11 cellular contexts compared by ENCODE assay signal in genomic region chr1:23184203-23184602, GRCh38. TPM values are rescaled to one million over a fixed set of nuclear protein-coding genes. Genes with fewer than 3 reads are reported as not detected.
DNase-seq lines count a peak whose midpoint lies in the region; ATAC-seq, FAIRE-seq and TF ChIP-seq lines count a peak whose summit lies in the region.
"Had no signal": no experiment of that assay in that cellular context is flagged by ENCODE, and none has a peak within 500 bp of the region (broad histone marks: within the 10 kb centered on the region; RNA-seq: fewer than 3 reads in every experiment).

No MANE protein-coding gene starts in this region.

- H3K4me1 ChIP-seq in kidney (ENCODE audit: control insufficient read depth in 1 of 2, insufficient read depth in 1 of 2, low read depth in 1 of 2, low read length in 2 of 2) (peaks cover 0 to 3% of the 10 kb centered on the region in 2 donors), subcutaneous abdominal adipose tissue (ENCODE audit: control insufficient read depth in 5 of 5, insufficient read depth in 5 of 5, low read length in 5 of 5) (peaks cover 0 to 8% (median 6%) of the 10 kb centered on the region in 5 donors)

- H3K4me1 Mint-ChIP-seq in activated T-cell treated with anti-CD3 and anti-CD28 coated beads, Interleukin-2, amount 50 U/mL, for 24 hours (ENCODE audit: low read depth): peaks cover 9% of the 10 kb centered on the region

- H3K27me3 ChIP-seq in subcutaneous abdominal adipose tissue (ENCODE audit: control insufficient read depth in 5 of 5, insufficient read depth in 4 of 5, low read length in 5 of 5): no peaks in the 10 kb centered on the region
- H3K27me3 ChIP-seq: MG63 had no signal

- intact Hi-C loops in kidney (cut with DNase I): loop anchor here (10.0 kb wide), 1 partner anchor 209 kb away; the partner anchor contains the start of gene LACTBL1
- intact Hi-C loops in lower leg skin (cut with DNase I; ENCODE audit: low total_unique reads): loop anchor here (5.0 kb wide), 1 partner anchor 87 kb away; no protein-coding TSS in a partner anchor

- TF ChIP-seq CTCF in kidney (IDR thresholded peaks at IDR 0.05; ENCODE audit: borderline replicate concordance, extremely low read depth, insufficient read depth) (no peak), lower leg skin (IDR thresholded peaks at IDR 0.05) (no peak)

- no peaks in the 10 kb centered on the region for H3K9me3 ChIP-seq in kidney (ENCODE audit: control insufficient read depth in 1 of 2, low read length in 2 of 2)
- H3K9me3 ChIP-seq in subcutaneous abdominal adipose tissue (ENCODE audit: control insufficient read depth in 5 of 5, low read length in 5 of 5): no peaks in the 10 kb centered on the region
- H3K9me3 ChIP-seq: MG63 had no signal

- FAIRE-seq in kidney (lab: Jason Lieb, UNC): no peak

- peak overlapping the region; percentile 40 to 66 for H3K4me3 ChIP-seq in kidney (ENCODE audit: low read length in 2 of 2)
- peak overlapping the region; percentile 56 to 79 (median 57) for H3K4me3 ChIP-seq in subcutaneous abdominal adipose tissue (ENCODE audit: low read depth in 1 of 5, low read length in 5 of 5)
- H3K4me3 ChIP-seq in lower leg skin (ENCODE audit: low read depth, poor library complexity, severe bottlenecking): no peak overlapping the region
- H3K4me3 ChIP-seq: MG63 had no signal

- no peak for DNase-seq in activated T-cell treated with anti-CD3 and anti-CD28 coated beads, Interleukin-2, amount 50 U/mL, for 24 hours
- DNase-seq in activated T-cell treated with anti-CD3 and anti-CD28 coated beads, Interleukin-2, amount 50 U/mL, for 1 hour: no peak
- DNase-seq in activated T-cell treated with anti-CD3 and anti-CD28 coated beads, Interleukin-2, amount 50 U/mL, for 48 hours: peak; percentile 28 to 29
- no peak for DNase-seq in kidney
- no peak for DNase-seq in effector CD8-positive, alpha-beta T cell (lab: John Stamatoyannopoulos, UW)
- DNase-seq in lower leg skin (ENCODE audit: low spot score in 2 of 2): no peak
- DNase-seq: activated CD4-positive, CD25-positive, alpha-beta regulatory T cell; MG63 had no signal

- no peak for TF ChIP-seq POLR2A in lower leg skin (IDR thresholded peaks at IDR 0.05)

- H3K9me3 Mint-ChIP-seq in activated T-cell treated with anti-CD3 and anti-CD28 coated beads, Interleukin-2, amount 50 U/mL, for 24 hours: no peaks in the 10 kb centered on the region

- H3K9ac ChIP-seq in kidney (ENCODE audit: low read length in 2 of 2) (peak overlapping the region in 1 of 2 donors; percentile 46), subcutaneous abdominal adipose tissue (ENCODE audit: low read length in 5 of 5) (peak overlapping the region in 1 of 5 donors; percentile 56)

- H3K4me3 Mint-ChIP-seq in activated T-cell treated with anti-CD3 and anti-CD28 coated beads, Interleukin-2, amount 50 U/mL, for 24 hours: peak overlapping the region; percentile 65

- ATAC-seq in GM18517 (IDR thresholded peaks at IDR 0.05; ENCODE audit: unreplicated experiment): no peak

- peaks cover 6% of the 10 kb centered on the region for H3K27me3 Mint-ChIP-seq in activated T-cell treated with anti-CD3 and anti-CD28 coated beads, Interleukin-2, amount 50 U/mL, for 24 hours

- no peaks in the 10 kb centered on the region for H3K36me3 ChIP-seq in kidney (ENCODE audit: control insufficient read depth in 1 of 2, insufficient read depth in 2 of 2, low read length in 2 of 2)
- H3K36me3 ChIP-seq in subcutaneous abdominal adipose tissue (ENCODE audit: control insufficient read depth in 5 of 5, insufficient read depth in 5 of 5, low read length in 5 of 5): no peaks in the 10 kb centered on the region
- H3K36me3 ChIP-seq: MG63 had no signal

- H3K27ac Mint-ChIP-seq in activated T-cell treated with anti-CD3 and anti-CD28 coated beads, Interleukin-2, amount 50 U/mL, for 24 hours: no peak overlapping the region
- H3K27ac Mint-ChIP-seq: progenitor cell of endocrine pancreas had no signal

- H3K36me3 Mint-ChIP-seq in activated T-cell treated with anti-CD3 and anti-CD28 coated beads, Interleukin-2, amount 50 U/mL, for 24 hours (ENCODE audit: low read depth): no peaks in the 10 kb centered on the region

- H3K27ac ChIP-seq in kidney (ENCODE audit: low read depth in 2 of 2, low read length in 2 of 2) (no peak overlapping the region), subcutaneous abdominal adipose tissue (ENCODE audit: low read depth, low read length) (no peak overlapping the region)

- WGBS in lower leg skin, 2 donors: 59 to 66% methylated on average over 2 of the region's 2 CpGs

RNA-seq across cellular contexts. Expression of gene LUZP1, which starts 15.5 kb away (rescaled TPM):
- 39.0 TPM for total RNA-seq in kidney
- 6.7 TPM for polyA plus RNA-seq in kidney (ENCODE audit: insufficient read depth, low read depth, low replicate concordance)
- 10 to 100 TPM; 14.2 to 25.5 (median 19.3) TPM for total RNA-seq in lower leg skin

RNA-seq across cellular contexts. Expression of gene HTR1D, which starts 33.1 kb away (rescaled TPM):
- 0.09 TPM for total RNA-seq in kidney
- polyA plus RNA-seq in kidney (ENCODE audit: insufficient read depth, low read depth, low replicate concordance): not detected
- not detected for total RNA-seq in lower leg skin

Comparison
In these comparisons a context has a peak if more than half of its experiments do, and no peak if none do; other contexts are left out.
1. DNase-seq: peak in activated T-cell treated with anti-CD3 and anti-CD28 coated beads, Interleukin-2, amount 50 U/mL, for 48 hours (2 of 2); none in activated T-cell treated with anti-CD3 and anti-CD28 coated beads, Interleukin-2, amount 50 U/mL, for 24 hours (single experiment), activated T-cell treated with anti-CD3 and anti-CD28 coated beads, Interleukin-2, amount 50 U/mL, for 1 hour (single experiment), kidney (single experiment), effector CD8-positive, alpha-beta T cell (single experiment) and lower leg skin (0 of 2).